In the genomic region with DNA sequence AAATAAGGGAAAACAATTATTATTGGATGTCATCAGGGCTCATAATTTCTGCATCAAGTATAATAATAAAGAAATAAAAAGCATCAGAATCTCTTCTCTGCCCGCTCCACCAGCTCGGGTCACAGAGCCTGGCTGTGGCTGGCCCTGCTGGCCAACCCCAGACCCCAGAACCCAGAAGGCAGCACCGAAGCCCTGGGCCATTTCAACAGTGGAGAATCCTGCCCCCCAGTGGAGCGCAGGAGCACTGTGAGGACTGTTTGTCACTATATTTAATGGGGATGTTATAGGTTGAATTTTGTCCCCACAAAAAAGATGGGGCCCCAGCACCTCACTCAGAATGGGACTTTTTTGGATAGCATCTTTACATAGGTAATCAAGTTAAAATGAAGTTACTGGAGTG, we compare ENCODE assay signal across 9 cellular contexts. TPM values are rescaled to one million over a fixed set of nuclear protein-coding genes. Genes with fewer than 3 reads are reported as not detected.
DNase-seq lines count a peak whose midpoint lies in the region; ATAC-seq, FAIRE-seq and TF ChIP-seq lines count a peak whose summit lies in the region.
"Had no signal": no experiment of that assay in that cellular context is flagged by ENCODE, and none has a peak within 500 bp of the region (broad histone marks: within the 10 kb centered on the region; RNA-seq: fewer than 3 reads in every experiment).

No MANE protein-coding gene starts in this region.

- no peaks in the 10 kb centered on the region for H3K9me2 ChIP-seq in Karpas-422 (replicated peaks; ENCODE audit: insufficient read depth, low read length)

- peak overlapping the region in 6 of 11 experiments; percentile 41 to 89 (median 74); a peak in 10 of 22 replicates for H3K4me2 ChIP-seq in BLaER1 treated with 17β-estradiol and CSF1 and Interleukin-3, amounts not matched to agents 10 nM and 100 nM
- no peak overlapping the region for H3K4me2 ChIP-seq in Karpas-422 (ENCODE audit: low read depth, low read length, poor library complexity, severe bottlenecking)

- no peak overlapping the region for H3K4me3 ChIP-seq in BLaER1 treated with 17β-estradiol and CSF1 and Interleukin-3, amounts not matched to agents 10 nM and 100 nM
- H3K4me3 ChIP-seq in Karpas-422 (ENCODE audit: low read length) (no peak overlapping the region), liver (ENCODE audit: low read depth in 1 of 3, low read length in 3 of 3) (no peak overlapping the region)

- no peak for TF ChIP-seq POLR2A in GM12892 (IDR thresholded peaks at IDR 0.05; ENCODE audit: low read depth, low read length)

- TF ChIP-seq CTCF in chondrocyte (IDR thresholded peaks at IDR 0.05) (peak; percentile 49), liver (IDR thresholded peaks at IDR 0.05; ENCODE audit: low read depth, low read length, missing input control) (peak; percentile 27)

- DNase-seq in Karpas-422: peak; percentile 66
- no peak for DNase-seq in chondrocyte (ENCODE audit: low spot score)
- DNase-seq in GM12892 (ENCODE audit: insufficient read length): no peak
- DNase-seq in stimulated activated CD4-positive, alpha-beta T cell treated with anti-CD3 and anti-CD28 coated beads, Interleukin-12 subunit alpha, Interleukin-12 subunit beta, amount 100 ng/mL, for 4 hours: no peak
- DNase-seq in SK-N-DZ (ENCODE audit: low spot score): no peak
- DNase-seq: stimulated activated CD4-positive, alpha-beta T cell treated with anti-CD3 and anti-CD28 coated beads, Interleukin-2, amount 100 ng/mL, for 24 hours had no signal

- peaks cover 17 to 45% (median 30%) of the 10 kb centered on the region in 11 experiments; a peak in 19 of 22 replicates for H3K36me3 ChIP-seq in BLaER1 treated with 17β-estradiol and CSF1 and Interleukin-3, amounts not matched to agents 10 nM and 100 nM
- H3K36me3 ChIP-seq in Karpas-422 (ENCODE audit: insufficient read depth, low read length) (no peaks in the 10 kb centered on the region), liver (ENCODE audit: control insufficient read depth in 4 of 4, insufficient read depth in 3 of 4, low read depth in 1 of 4, low read length in 3 of 4) (peaks cover 0 to 15% (median 6%) of the 10 kb centered on the region in 4 donors)

- ATAC-seq in HG03378 (IDR thresholded peaks at IDR 0.05; ENCODE audit: unreplicated experiment): no peak

- H3K36me3 Mint-ChIP-seq in chondrocyte (ENCODE audit: low read depth): peaks cover 2% of the 10 kb centered on the region

- TF ChIP-seq RAD21 in liver (IDR thresholded peaks at IDR 0.05): peak; percentile 44 to 60

- no peak overlapping the region for H2AFZ ChIP-seq in Karpas-422 (ENCODE audit: low read length)

- peaks cover 2% of the 10 kb centered on the region for H3K9me3 Mint-ChIP-seq in chondrocyte (ENCODE audit: low read depth)

- peak overlapping the region in 5 of 11 experiments; percentile 25 to 69 (median 60); a peak in 9 of 22 replicates for H3K27ac ChIP-seq in BLaER1 treated with 17β-estradiol and CSF1 and Interleukin-3, amounts not matched to agents 10 nM and 100 nM
- no peak overlapping the region for H3K27ac ChIP-seq in Karpas-422 (ENCODE audit: low read length)
- no peak overlapping the region for H3K27ac ChIP-seq in liver (ENCODE audit: low read depth in 1 of 2, low read length in 2 of 2)

- no peaks in the 10 kb centered on the region for H3K27me3 Mint-ChIP-seq in chondrocyte (ENCODE audit: low read depth)

- peaks cover 5% of the 10 kb centered on the region for H3K4me1 Mint-ChIP-seq in chondrocyte (ENCODE audit: low read depth)

- H3K4me1 ChIP-seq in BLaER1 treated with 17β-estradiol and CSF1 and Interleukin-3, amounts not matched to agents 10 nM and 100 nM: peaks cover 9 to 33% (median 21%) of the 10 kb centered on the region in 10 experiments; a peak in 18 of 20 replicates
- H3K4me1 ChIP-seq in Karpas-422 (ENCODE audit: low read length) (no peaks in the 10 kb centered on the region), liver (ENCODE audit: control insufficient read depth in 4 of 4, insufficient read depth in 4 of 4, low read length in 3 of 4) (no peaks in the 10 kb centered on the region)

- H3K9ac ChIP-seq in BLaER1 treated with 17β-estradiol and CSF1 and Interleukin-3, amounts not matched to agents 10 nM and 100 nM: peak overlapping the region in 1 of 11 experiments; percentile 29; a peak in 1 of 22 replicates
- H3K9ac ChIP-seq in Karpas-422 (ENCODE audit: low read length): no peak overlapping the region
- H3K9ac ChIP-seq in liver (ENCODE audit: low read depth in 1 of 2, low read length in 2 of 2): no peak overlapping the region

- no peaks in the 10 kb centered on the region for H3K79me2 ChIP-seq in Karpas-422 (ENCODE audit: low read length)

- H4K20me1 ChIP-seq in BLaER1 treated with 17β-estradiol and CSF1 and Interleukin-3, amounts not matched to agents 10 nM and 100 nM: no peaks in the 10 kb centered on the region
- no peaks in the 10 kb centered on the region for H4K20me1 ChIP-seq in Karpas-422 (ENCODE audit: insufficient read depth, low read depth, low read length)

- WGBS in liver: 78% methylated on average over 4 of the region's 4 CpGs

- H3K9me3 ChIP-seq in BLaER1 treated with 17β-estradiol and CSF1 and Interleukin-3, amounts not matched to agents 10 nM and 100 nM (replicated peaks in 1 of 11): peaks cover 0 to 15% (median 9%) of the 10 kb centered on the region in 11 experiments; a peak in 13 of 22 replicates
- H3K9me3 ChIP-seq in Karpas-422 (ENCODE audit: low read length): no peaks in the 10 kb centered on the region
- no peaks in the 10 kb centered on the region for H3K9me3 ChIP-seq in liver (ENCODE audit: control insufficient read depth in 4 of 4, low read length in 3 of 4)

- FAIRE-seq in GM12892 (lab: Jason Lieb, UNC): no peak

- no peaks in the 10 kb centered on the region for H3K27me3 ChIP-seq in BLaER1 treated with 17β-estradiol and CSF1 and Interleukin-3, amounts not matched to agents 10 nM and 100 nM
- H3K27me3 ChIP-seq in Karpas-422 (ENCODE audit: low read length) (no peaks in the 10 kb centered on the region), liver (ENCODE audit: control insufficient read depth in 4 of 4, insufficient read depth in 4 of 4, low read length in 3 of 4) (no peaks in the 10 kb centered on the region)

- no peak overlapping the region for H3K4me3 Mint-ChIP-seq in chondrocyte (ENCODE audit: unreplicated experiment)

- H3K27ac Mint-ChIP-seq in chondrocyte (ENCODE audit: unreplicated experiment): no peak overlapping the region

TF ChIP-seq in liver, 16 proteins besides CTCF, POLR2A, EP300 and RAD21 (continues in another document):
- TF ChIP-seq, protein P1, sequence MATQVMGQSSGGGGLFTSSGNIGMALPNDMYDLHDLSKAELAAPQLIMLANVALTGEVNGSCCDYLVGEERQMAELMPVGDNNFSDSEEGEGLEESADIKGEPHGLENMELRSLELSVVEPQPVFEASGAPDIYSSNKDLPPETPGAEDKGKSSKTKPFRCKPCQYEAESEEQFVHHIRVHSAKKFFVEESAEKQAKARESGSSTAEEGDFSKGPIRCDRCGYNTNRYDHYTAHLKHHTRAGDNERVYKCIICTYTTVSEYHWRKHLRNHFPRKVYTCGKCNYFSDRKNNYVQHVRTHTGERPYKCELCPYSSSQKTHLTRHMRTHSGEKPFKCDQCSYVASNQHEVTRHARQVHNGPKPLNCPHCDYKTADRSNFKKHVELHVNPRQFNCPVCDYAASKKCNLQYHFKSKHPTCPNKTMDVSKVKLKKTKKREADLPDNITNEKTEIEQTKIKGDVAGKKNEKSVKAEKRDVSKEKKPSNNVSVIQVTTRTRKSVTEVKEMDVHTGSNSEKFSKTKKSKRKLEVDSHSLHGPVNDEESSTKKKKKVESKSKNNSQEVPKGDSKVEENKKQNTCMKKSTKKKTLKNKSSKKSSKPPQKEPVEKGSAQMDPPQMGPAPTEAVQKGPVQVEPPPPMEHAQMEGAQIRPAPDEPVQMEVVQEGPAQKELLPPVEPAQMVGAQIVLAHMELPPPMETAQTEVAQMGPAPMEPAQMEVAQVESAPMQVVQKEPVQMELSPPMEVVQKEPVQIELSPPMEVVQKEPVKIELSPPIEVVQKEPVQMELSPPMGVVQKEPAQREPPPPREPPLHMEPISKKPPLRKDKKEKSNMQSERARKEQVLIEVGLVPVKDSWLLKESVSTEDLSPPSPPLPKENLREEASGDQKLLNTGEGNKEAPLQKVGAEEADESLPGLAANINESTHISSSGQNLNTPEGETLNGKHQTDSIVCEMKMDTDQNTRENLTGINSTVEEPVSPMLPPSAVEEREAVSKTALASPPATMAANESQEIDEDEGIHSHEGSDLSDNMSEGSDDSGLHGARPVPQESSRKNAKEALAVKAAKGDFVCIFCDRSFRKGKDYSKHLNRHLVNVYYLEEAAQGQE (IDR thresholded peaks at IDR 0.05): no peak
- TF ChIP-seq SP1 (IDR thresholded peaks at IDR 0.05): no peak
- TF ChIP-seq, protein P2, sequence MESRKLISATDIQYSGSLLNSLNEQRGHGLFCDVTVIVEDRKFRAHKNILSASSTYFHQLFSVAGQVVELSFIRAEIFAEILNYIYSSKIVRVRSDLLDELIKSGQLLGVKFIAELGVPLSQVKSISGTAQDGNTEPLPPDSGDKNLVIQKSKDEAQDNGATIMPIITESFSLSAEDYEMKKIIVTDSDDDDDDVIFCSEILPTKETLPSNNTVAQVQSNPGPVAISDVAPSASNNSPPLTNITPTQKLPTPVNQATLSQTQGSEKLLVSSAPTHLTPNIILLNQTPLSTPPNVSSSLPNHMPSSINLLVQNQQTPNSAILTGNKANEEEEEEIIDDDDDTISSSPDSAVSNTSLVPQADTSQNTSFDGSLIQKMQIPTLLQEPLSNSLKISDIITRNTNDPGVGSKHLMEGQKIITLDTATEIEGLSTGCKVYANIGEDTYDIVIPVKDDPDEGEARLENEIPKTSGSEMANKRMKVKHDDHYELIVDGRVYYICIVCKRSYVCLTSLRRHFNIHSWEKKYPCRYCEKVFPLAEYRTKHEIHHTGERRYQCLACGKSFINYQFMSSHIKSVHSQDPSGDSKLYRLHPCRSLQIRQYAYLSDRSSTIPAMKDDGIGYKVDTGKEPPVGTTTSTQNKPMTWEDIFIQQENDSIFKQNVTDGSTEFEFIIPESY (IDR thresholded peaks at IDR 0.05): no peak
- no peak for TF ChIP-seq FOXA2 (IDR thresholded peaks at IDR 0.05)
- TF ChIP-seq HNF4G (IDR thresholded peaks at IDR 0.05): no peak
- no peak for TF ChIP-seq RXRA (IDR thresholded peaks at IDR 0.05)
- no peak for TF ChIP-seq HNF4A (conservative IDR thresholded peaks at IDR 0.05)

RNA-seq across cellular contexts. Expression of a gene that starts 27.3 kb away (rescaled TPM):
- 16.2 and 17.9 TPM in 2 replicates for total RNA-seq in Karpas-422 (2014; rRNA removed; shearing (Covaris generic); ENCODE audit: low replicate concordance)
- 8.0 to 9.2 TPM (median 8.5 TPM) in 3 replicates for total RNA-seq in chondrocyte
- total RNA-seq in liver: 10 to 100 TPM; 15.9 to 48.4 TPM
- polyA plus RNA-seq in liver: 1 to 10 TPM; 8.4 to 9.8 TPM
- polyA plus RNA-seq in GM12892 (2012; ENCODE audit: missing spikeins): 24.6 TPM
- polyA plus RNA-seq in SK-N-DZ (2014; cell fraction: cytosol; rRNA removed): 17.2 and 19.5 TPM in 2 replicates
- 27.4 and 32.9 TPM in 2 replicates for polyA plus RNA-seq in SK-N-DZ (2014; cell fraction: nucleus; rRNA removed)

RNA-seq across cellular contexts. Expression of a gene that starts 33.5 kb away (rescaled TPM):
- 0.04 TPM in 1 of 2 replicates, not detected in the other for total RNA-seq in Karpas-422 (2014; rRNA removed; shearing (Covaris generic); ENCODE audit: low replicate concordance)
- total RNA-seq in chondrocyte (not detected in 3 replicates), liver (not detected)
- polyA plus RNA-seq in liver: not detected
- not detected for polyA plus RNA-seq in GM12892 (2012; ENCODE audit: missing spikeins)
- not detected in 2 replicates for polyA plus RNA-seq in SK-N-DZ (2014; cell fraction: cytosol; rRNA removed)
- 0.06 TPM in 1 of 2 replicates, not detected in the other for polyA plus RNA-seq in SK-N-DZ (2014; cell fraction: nucleus; rRNA removed)
